1 cellular context compared by ENCODE assay signal in genomic region chr19:1279782-1280341, GRCh38.
TF ChIP-seq lines count a peak whose summit lies in the region.

No MANE protein-coding gene starts in this region.

TF ChIP-seq in K562, 482 proteins besides CTCF, POLR2A, EP300 and RAD21 (continued from another document and continues in another):
- TF ChIP-seq REST (CRISPR knock-in tag; IDR thresholded peaks at IDR 0.05; ENCODE audit: low read depth): no peak
- TF ChIP-seq VEZF1 (CRISPR knock-in tag; IDR thresholded peaks at IDR 0.05): 0 out of 2 replicates have a peak, but pooled peaks have one; percentile 12
- peak; percentile 97 for TF ChIP-seq PTBP1 (IDR thresholded peaks at IDR 0.05; ENCODE audit: low read depth, low read length)
- TF ChIP-seq POLR2H (tag; IDR thresholded peaks at IDR 0.05; ENCODE audit: low read depth): no peak
- TF ChIP-seq MCM7 (IDR thresholded peaks at IDR 0.05): no peak
- 0 out of 2 replicates have a peak, but pooled peaks have one; percentile 56 for TF ChIP-seq NKRF (IDR thresholded peaks at IDR 0.05; ENCODE audit: borderline replicate concordance)
- TF ChIP-seq NCOA4 (IDR thresholded peaks at IDR 0.05; ENCODE audit: partially characterized antibody): no peak
- TF ChIP-seq FOXM1 (IDR thresholded peaks at IDR 0.05; ENCODE audit: low read depth): no peak
- no peak for TF ChIP-seq FOXM1 (CRISPR knock-in tag; IDR thresholded peaks at IDR 0.05; ENCODE audit: low read depth)
- no peak for TF ChIP-seq SRSF1 (IDR thresholded peaks at IDR 0.05; ENCODE audit: low read depth, low read length)
- no peak for TF ChIP-seq C11orf30 (IDR thresholded peaks at IDR 0.05; ENCODE audit: low read depth)
- no peak for TF ChIP-seq ZNF121 (CRISPR knock-in tag; conservative IDR thresholded peaks at IDR 0.05)
- TF ChIP-seq USF2 (CRISPR knock-in tag; IDR thresholded peaks at IDR 0.05): no peak; the same call in 1 of the 2 replicates
- TF ChIP-seq MTA3 (IDR thresholded peaks at IDR 0.05; ENCODE audit: borderline replicate concordance): peak; percentile 70
- TF ChIP-seq KLF10 (CRISPR knock-in tag; IDR thresholded peaks at IDR 0.05): no peak
- TF ChIP-seq TEAD2 (tag; IDR thresholded peaks at IDR 0.05): no peak
- no peak for TF ChIP-seq CCNT2 (IDR thresholded peaks at IDR 0.05; ENCODE audit: borderline replicate concordance, extremely low read depth, insufficient read length, low read depth, low read length)
- no peak for TF ChIP-seq ELK3 (CRISPR knock-in tag; IDR thresholded peaks at IDR 0.05)
- TF ChIP-seq ZNF3 (CRISPR knock-in tag; IDR thresholded peaks at IDR 0.05): no peak
- TF ChIP-seq ZNF511 (CRISPR knock-in tag; IDR thresholded peaks at IDR 0.05): no peak
- no peak for TF ChIP-seq ZBTB49 (CRISPR knock-in tag; IDR thresholded peaks at IDR 0.05; ENCODE audit: borderline replicate concordance)
- TF ChIP-seq BRF1 (IDR thresholded peaks at IDR 0.05; ENCODE audit: borderline replicate concordance, extremely low read depth, insufficient read length): no peak
- no peak; the same call in 1 of the 2 replicates for TF ChIP-seq PML (IDR thresholded peaks at IDR 0.05; ENCODE audit: low read length)
- TF ChIP-seq EGR1 (conservative IDR thresholded peaks at IDR 0.05): no peak
- TF ChIP-seq MYBL2 (IDR thresholded peaks at IDR 0.05; ENCODE audit: low read depth): no peak
- TF ChIP-seq MYBL2 (CRISPR knock-in tag; IDR thresholded peaks at IDR 0.05; ENCODE audit: borderline replicate concordance): no peak
- TF ChIP-seq STAT5B (CRISPR knock-in tag; IDR thresholded peaks at IDR 0.05): no peak
- TF ChIP-seq PTRF (tag; IDR thresholded peaks at IDR 0.05): no peak
- TF ChIP-seq YBX1 (IDR thresholded peaks at IDR 0.05): no peak
- 0 out of 2 replicates have a peak, but pooled peaks have one; percentile 24 for TF ChIP-seq THRB (CRISPR knock-in tag; conservative IDR thresholded peaks at IDR 0.05)
- TF ChIP-seq ZZZ3 (IDR thresholded peaks at IDR 0.05): no peak
- TF ChIP-seq LEF1 (IDR thresholded peaks at IDR 0.05): no peak
- no peak for TF ChIP-seq MXI1 (IDR thresholded peaks at IDR 0.05; ENCODE audit: low read depth, low read length)
- no peak for TF ChIP-seq EP400 (IDR thresholded peaks at IDR 0.05)
- no peak for TF ChIP-seq MBD1 (CRISPR knock-in tag; IDR thresholded peaks at IDR 0.05)
- no peak for TF ChIP-seq RNF219 (CRISPR knock-in tag; IDR thresholded peaks at IDR 0.05)
- no peak for TF ChIP-seq SNAPC5 (CRISPR knock-in tag; IDR thresholded peaks at IDR 0.05)
